ENCODE assay signal across 21 cellular contexts in the genomic region with DNA sequence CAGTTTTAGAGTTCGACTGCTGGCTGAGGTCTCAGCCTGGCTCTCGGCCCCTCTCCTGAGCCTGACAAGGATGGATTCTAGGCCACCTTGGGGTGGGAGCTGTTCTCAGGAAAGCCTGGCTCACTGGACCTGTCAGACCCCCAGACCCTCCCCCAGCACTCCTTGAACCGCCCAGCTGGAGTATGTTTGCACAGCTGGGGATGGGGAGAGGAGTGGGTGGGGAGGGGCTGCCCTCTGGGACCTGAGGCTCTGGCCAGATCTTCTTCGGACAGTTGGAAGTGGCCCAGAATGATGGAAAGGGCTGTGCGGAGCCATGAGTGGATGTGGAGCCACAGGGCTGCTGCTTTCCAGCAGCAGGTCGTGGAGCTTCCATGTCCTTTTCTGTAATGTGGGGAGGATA. TPM values are rescaled to one million over a fixed set of nuclear protein-coding genes. Genes with fewer than 3 reads are reported as not detected.
DNase-seq lines count a peak whose midpoint lies in the region; ATAC-seq and TF ChIP-seq lines count a peak whose summit lies in the region.
"Had no signal": no experiment of that assay in that cellular context is flagged by ENCODE, and none has a peak within 500 bp of the region (broad histone marks: within the 10 kb centered on the region; RNA-seq: fewer than 3 reads in every experiment).

No MANE protein-coding gene starts in this region.

- WGBS in right cardiac atrium, result 43% methylated on average over 6 of the region's 6 CpGs
- no CpG with 5 or more reads among the region's 6 CpGs for WGBS in mesendoderm (ENCODE audit: extremely low coverage, insufficient coverage, low lambda C conversion rate)

- peaks cover 16% of the 10 kb centered on the region for H3K4me1 ChIP-seq in right cardiac atrium (ENCODE audit: control insufficient read depth, insufficient read depth, low read length)
- peaks cover 18% of the 10 kb centered on the region for H3K4me1 ChIP-seq in HEK293 (ENCODE audit: control insufficient read depth, insufficient read depth, low read length)
- H3K4me1 ChIP-seq in mesendoderm (ENCODE audit: control insufficient read depth, low read depth, low read length), result peaks cover 32% of the 10 kb centered on the region
- H3K4me1 ChIP-seq in CD8-positive, alpha-beta memory T cell (ENCODE audit: insufficient read depth, low read length), result no peaks in the 10 kb centered on the region
- H3K4me1 ChIP-seq: BE2C had no signal

- H3K79me1 ChIP-seq in mesendoderm (ENCODE audit: low read length), result no peaks in the 10 kb centered on the region

- H3K36me3 ChIP-seq in HEK293 (ENCODE audit: control insufficient read depth in 2 of 2, insufficient read depth in 1 of 2, low read length in 2 of 2) (no peaks in the 10 kb centered on the region), mesendoderm (ENCODE audit: control insufficient read depth, insufficient read depth, low read length) (no peaks in the 10 kb centered on the region)
- H3K36me3 ChIP-seq in CD8-positive, alpha-beta memory T cell (ENCODE audit: insufficient read depth, low read length), result no peaks in the 10 kb centered on the region
- H3K36me3 ChIP-seq: BE2C had no signal

- H4K8ac ChIP-seq in mesendoderm (ENCODE audit: low read depth, low read length), result no peak overlapping the region

- no peak overlapping the region for H3K27ac Mint-ChIP-seq in CD8-positive, alpha-beta memory T cell
- H3K27ac Mint-ChIP-seq: CD14-positive monocyte; CD4-positive, alpha-beta memory T cell had no signal

- no peaks in the 10 kb centered on the region for H3K79me2 ChIP-seq in mesendoderm (ENCODE audit: control insufficient read depth, insufficient read depth, low read length)

- H3K4me2 ChIP-seq in mesendoderm (ENCODE audit: low read length), result no peak overlapping the region

- no peak overlapping the region for H3K9ac ChIP-seq in mesendoderm (ENCODE audit: low read length)
- H3K9ac ChIP-seq: GM23248 had no signal

- no peaks in the 10 kb centered on the region for H3K9me3 Mint-ChIP-seq in CD8-positive, alpha-beta memory T cell
- H3K9me3 Mint-ChIP-seq: CD4-positive, alpha-beta memory T cell had no signal

- no peaks in the 10 kb centered on the region for H3K36me3 Mint-ChIP-seq in CD8-positive, alpha-beta memory T cell
- H3K36me3 Mint-ChIP-seq: CD14-positive monocyte; CD4-positive, alpha-beta memory T cell had no signal

- H3K27ac ChIP-seq in right cardiac atrium (ENCODE audit: low read length) (no peak overlapping the region), HEK293 (ENCODE audit: extremely low read depth, low read depth, low read length) (peak overlapping the region; percentile 17; the same call in 1 of the 2 replicates), mesendoderm (ENCODE audit: low read depth, low read length) (no peak overlapping the region)
- H3K27ac ChIP-seq in CD8-positive, alpha-beta memory T cell (ENCODE audit: low read depth, low read length), result no peak overlapping the region
- H3K27ac ChIP-seq: GM23248 had no signal

- H3K27me3 ChIP-seq in right cardiac atrium (ENCODE audit: control insufficient read depth, insufficient read depth) (no peaks in the 10 kb centered on the region), mesendoderm (ENCODE audit: insufficient read depth, low read length, poor library complexity) (no peaks in the 10 kb centered on the region)
- no peaks in the 10 kb centered on the region for H3K27me3 ChIP-seq in CD8-positive, alpha-beta memory T cell (ENCODE audit: insufficient read depth, low read length, poor library complexity, severe bottlenecking)
- H3K27me3 ChIP-seq: BE2C had no signal

- POLR2A ChIA-PET in HEK293 (lab: Yijun Ruan, JAX), result interaction anchor here (0.6 kb wide), 2 partner anchors 18 to 1638 kb away, joined by 3 read pairs; no protein-coding TSS in a partner anchor
- POLR2A ChIA-PET in CD8-positive, alpha-beta memory T cell (lab: Charles Lee), result no interaction called here

- H3K18ac ChIP-seq in mesendoderm (ENCODE audit: low read length), result no peak overlapping the region

- H4K5ac ChIP-seq in mesendoderm (ENCODE audit: low read length), result no peak overlapping the region

- H3K9me3 ChIP-seq in right cardiac atrium (ENCODE audit: control insufficient read depth, low read length), result no peaks in the 10 kb centered on the region
- H3K9me3 ChIP-seq in HEK293 (ENCODE audit: control insufficient read depth, insufficient read depth, low read depth, low read length), result no peaks in the 10 kb centered on the region
- H3K9me3 ChIP-seq in CD8-positive, alpha-beta memory T cell (ENCODE audit: low read length), result no peaks in the 10 kb centered on the region
- H3K9me3 ChIP-seq: BE2C had no signal

- peak overlapping the region; percentile 53 for H3K56ac ChIP-seq in mesendoderm (ENCODE audit: low read length)

- no peak overlapping the region for H2AK5ac ChIP-seq in mesendoderm (ENCODE audit: low read length)

- DNase-seq in left ventricle myocardium superior (no peak), right cardiac atrium (no peak), mesendoderm (no peak), sciatic nerve (ENCODE audit: low spot score) (no peak), SK-N-DZ (ENCODE audit: low spot score) (no peak)
- no peak for DNase-seq in CD8-positive, alpha-beta memory T cell
- DNase-seq: ACHN; BE2C; Calu3; CD4-positive, alpha-beta memory T cell; DND-41; EL; GM23248; IMR-90 had no signal

- H2BK5ac ChIP-seq in mesendoderm (ENCODE audit: low read length), result no peak overlapping the region

- H3K27me3 Mint-ChIP-seq in CD8-positive, alpha-beta memory T cell, result peaks cover 3 to 7% of the 10 kb centered on the region in 2 donors

- no peak for TF ChIP-seq CTCF in HEK293 (tag by site-specific recombination; IDR thresholded peaks at IDR 0.05)

- ATAC-seq in left ventricle myocardium superior (peak; percentile 50), right cardiac atrium (no peak), sciatic nerve (peak; percentile 41), GM21381 (IDR thresholded peaks at IDR 0.05; ENCODE audit: unreplicated experiment) (no peak)
- ATAC-seq: HCT116, K562 had no signal

- no peak overlapping the region for H3K4me3 ChIP-seq in right cardiac atrium (ENCODE audit: low read length)
- no peak overlapping the region for H3K4me3 ChIP-seq in HEK293 (ENCODE audit: low read depth, low read length)
- no peak overlapping the region for H3K4me3 ChIP-seq in mesendoderm (ENCODE audit: low read length)
- no peak overlapping the region for H3K4me3 ChIP-seq in CD8-positive, alpha-beta memory T cell (ENCODE audit: low read length)
- H3K4me3 ChIP-seq: GM12878, GM23248, K562 had no signal

- no peaks in the 10 kb centered on the region for H3K4me1 Mint-ChIP-seq in CD8-positive, alpha-beta memory T cell
- H3K4me1 Mint-ChIP-seq: CD14-positive monocyte; CD4-positive, alpha-beta memory T cell had no signal

- CTCF ChIA-PET in HEK293 (lab: Yijun Ruan, JAX), result interaction anchor here (0.6 to 5.3 kb wide), 4 partner anchors 9 to 42 kb away, joined by 4 to 39 read pairs (median 6); a partner anchor contains a TSS
- CTCF ChIA-PET in CD8-positive, alpha-beta memory T cell (lab: Charles Lee), result no interaction called here

- H3K4me3 Mint-ChIP-seq in CD8-positive, alpha-beta memory T cell, result no peak overlapping the region
- H3K4me3 Mint-ChIP-seq: CD14-positive monocyte; CD4-positive, alpha-beta memory T cell had no signal

- intact Hi-C loops in left ventricle myocardium superior (cut with micrococcal nuclease) (no loop called here), right cardiac atrium (cut with DNase I) (no loop called here), sciatic nerve (cut with DNase I) (no loop called here)

- no peak overlapping the region for H2BK120ac ChIP-seq in mesendoderm (ENCODE audit: low read depth, low read length)

- H3K4ac ChIP-seq in mesendoderm (ENCODE audit: low read depth, low read length), result no peak overlapping the region

- no peak overlapping the region for H2BK15ac ChIP-seq in mesendoderm (replicated peaks; ENCODE audit: low read depth)

- H3K23ac ChIP-seq in mesendoderm (ENCODE audit: low read length), result no peak overlapping the region

TF ChIP-seq in HEK293, 187 proteins besides CTCF, POLR2A, EP300 and RAD21 (continues in another document):
- TF ChIP-seq ZNF311 (tag by site-specific recombination; IDR thresholded peaks at IDR 0.05; ENCODE audit: borderline replicate concordance) (no peak), ZNF792 (tag by site-specific recombination; IDR thresholded peaks at IDR 0.05) (no peak), ZNF701 (tag by site-specific recombination; IDR thresholded peaks at IDR 0.05) (no peak), KLF8 (tag by site-specific recombination; IDR thresholded peaks at IDR 0.05) (no peak), ZBTB20 (tag by site-specific recombination; IDR thresholded peaks at IDR 0.05) (no peak), ZNF221 (tag by site-specific recombination; IDR thresholded peaks at IDR 0.05; ENCODE audit: borderline replicate concordance) (no peak)
- TF ChIP-seq, protein P1, sequence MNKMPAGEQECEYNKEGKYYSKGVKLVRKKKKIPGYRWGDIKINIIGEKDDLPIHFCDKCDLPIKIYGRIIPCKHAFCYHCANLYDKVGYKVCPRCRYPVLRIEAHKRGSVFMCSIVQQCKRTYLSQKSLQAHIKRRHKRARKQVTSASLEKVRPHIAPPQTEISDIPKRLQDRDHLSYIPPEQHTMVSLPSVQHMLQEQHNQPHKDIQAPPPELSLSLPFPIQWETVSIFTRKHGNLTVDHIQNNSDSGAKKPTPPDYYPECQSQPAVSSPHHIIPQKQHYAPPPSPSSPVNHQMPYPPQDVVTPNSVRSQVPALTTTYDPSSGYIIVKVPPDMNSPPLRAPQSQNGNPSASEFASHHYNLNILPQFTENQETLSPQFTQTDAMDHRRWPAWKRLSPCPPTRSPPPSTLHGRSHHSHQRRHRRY (tag by site-specific recombination; IDR thresholded peaks at IDR 0.05), result no peak
- TF ChIP-seq, protein P2, sequence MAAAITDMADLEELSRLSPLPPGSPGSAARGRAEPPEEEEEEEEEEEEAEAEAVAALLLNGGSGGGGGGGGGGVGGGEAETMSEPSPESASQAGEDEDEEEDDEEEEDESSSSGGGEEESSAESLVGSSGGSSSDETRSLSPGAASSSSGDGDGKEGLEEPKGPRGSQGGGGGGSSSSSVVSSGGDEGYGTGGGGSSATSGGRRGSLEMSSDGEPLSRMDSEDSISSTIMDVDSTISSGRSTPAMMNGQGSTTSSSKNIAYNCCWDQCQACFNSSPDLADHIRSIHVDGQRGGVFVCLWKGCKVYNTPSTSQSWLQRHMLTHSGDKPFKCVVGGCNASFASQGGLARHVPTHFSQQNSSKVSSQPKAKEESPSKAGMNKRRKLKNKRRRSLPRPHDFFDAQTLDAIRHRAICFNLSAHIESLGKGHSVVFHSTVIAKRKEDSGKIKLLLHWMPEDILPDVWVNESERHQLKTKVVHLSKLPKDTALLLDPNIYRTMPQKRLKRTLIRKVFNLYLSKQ (tag by site-specific recombination; IDR thresholded peaks at IDR 0.05; ENCODE audit: borderline replicate concordance), result no peak

RNA-seq across cellular contexts. Expression of a gene that starts 42.9 kb away (rescaled TPM):
- total RNA-seq in left ventricle myocardium superior (0.92 TPM), right cardiac atrium (10 to 100 TPM; 13.4 to 23.7 (median 18.1) TPM), sciatic nerve (5.0 TPM)
- 6.7 TPM for polyA plus RNA-seq in right cardiac atrium
- 3.4 TPM for polyA plus RNA-seq in mesendoderm (2013, experiment 1 of 2)
- 2.7 TPM for polyA plus RNA-seq in mesendoderm (2013, experiment 2 of 2)
- 0.03 TPM in 2 replicates for polyA plus RNA-seq in SK-N-DZ (2014; cell fraction: cytosol; rRNA removed)
- polyA plus RNA-seq in SK-N-DZ (2014; cell fraction: nucleus; rRNA removed), result 0.10 and 0.14 TPM in 2 replicates
- total RNA-seq in CD8-positive, alpha-beta memory T cell, result not detected
- not detected for polyA plus RNA-seq in CD8-positive, alpha-beta memory T cell
- total RNA-seq: CD4-positive, alpha-beta memory T cell; G401; GM12878; GM23248; IMR-90; K562 had no signal
- polyA plus RNA-seq: CD14-positive monocyte; CD4-positive, alpha-beta memory T cell; GM12878; GM23248; IMR-90; K562 had no signal

Comparison
In these comparisons a context has a peak if more than half of its experiments do, and no peak if none do; other contexts are left out.
1. ATAC-seq: peak in left ventricle myocardium superior (single experiment) and sciatic nerve (single experiment); none in right cardiac atrium (0 of 2) and GM21381 (single experiment).